1 cellular context compared by ENCODE assay signal in genomic region chr2:127067620-127068350, GRCh38.
TF ChIP-seq lines count a peak whose summit lies in the region.

No MANE protein-coding gene starts in this region.

TF ChIP-seq in K562, 482 proteins besides CTCF, POLR2A, EP300 and RAD21 (continued from another document and continues in another):
- TF ChIP-seq TAL1 (IDR thresholded peaks at IDR 0.05) = no peak
- TF ChIP-seq ZBTB11 (CRISPR knock-in tag; IDR thresholded peaks at IDR 0.05) = no peak
- no peak for TF ChIP-seq THAP12 (CRISPR knock-in tag; IDR thresholded peaks at IDR 0.05)
- TF ChIP-seq NCOA1 (IDR thresholded peaks at IDR 0.05; ENCODE audit: low read depth) = no peak
- no peak for TF ChIP-seq TARDBP (IDR thresholded peaks at IDR 0.05)
- TF ChIP-seq NEUROD1 (IDR thresholded peaks at IDR 0.05; ENCODE audit: borderline replicate concordance, low read depth, low read length, partially characterized antibody) = no peak
- no peak for TF ChIP-seq ESRRA (IDR thresholded peaks at IDR 0.05; ENCODE audit: borderline replicate concordance, low read depth)
- TF ChIP-seq HMBOX1 (IDR thresholded peaks at IDR 0.05) = no peak
- no peak for TF ChIP-seq ZNF609 (CRISPR knock-in tag; IDR thresholded peaks at IDR 0.05; ENCODE audit: borderline replicate concordance)
- no peak for TF ChIP-seq TEAD2 (tag; IDR thresholded peaks at IDR 0.05)
- no peak for TF ChIP-seq SIRT6 (IDR thresholded peaks at IDR 0.05; ENCODE audit: low read depth, low read length)
- TF ChIP-seq MAFK (IDR thresholded peaks at IDR 0.05; ENCODE audit: low read length) = no peak
- TF ChIP-seq MEF2A (IDR thresholded peaks at IDR 0.05; ENCODE audit: control insufficient read depth, low read depth, low read length) = no peak
- peak; percentile 95 for TF ChIP-seq L3MBTL2 (IDR thresholded peaks at IDR 0.05)
- no peak for TF ChIP-seq XRCC4 (IDR thresholded peaks at IDR 0.05; ENCODE audit: extremely low read depth, insufficient read depth, insufficient read length)
- no peak for TF ChIP-seq LCOR (CRISPR knock-in tag; IDR thresholded peaks at IDR 0.05)
- TF ChIP-seq HIVEP1 (CRISPR knock-in tag; IDR thresholded peaks at IDR 0.05) = no peak
- TF ChIP-seq HOXB6 (CRISPR knock-in tag; IDR thresholded peaks at IDR 0.05; ENCODE audit: borderline replicate concordance) = no peak
- TF ChIP-seq ZNF592 (IDR thresholded peaks at IDR 0.05) = no peak
- no peak for TF ChIP-seq ZNF407 (IDR thresholded peaks at IDR 0.05; ENCODE audit: low read depth)
- TF ChIP-seq DPF2 (IDR thresholded peaks at IDR 0.05) = peak; percentile 41; the same call in 1 of the 2 replicates
- TF ChIP-seq MCM7 (IDR thresholded peaks at IDR 0.05) = no peak
- peak; percentile 44; the same call in 1 of the 2 replicates for TF ChIP-seq ETV5 (CRISPR knock-in tag; IDR thresholded peaks at IDR 0.05; ENCODE audit: low read depth)
- TF ChIP-seq KAT2B (IDR thresholded peaks at IDR 0.05; ENCODE audit: low read depth, low read length) = no peak
- TF ChIP-seq PHB2 (IDR thresholded peaks at IDR 0.05; ENCODE audit: low read depth) = no peak
- TF ChIP-seq FUS (optimal IDR thresholded peaks at IDR 0.05; ENCODE audit: low read depth, low read length) = no peak
- no peak for TF ChIP-seq GABPB1 (CRISPR knock-in tag; IDR thresholded peaks at IDR 0.05)
- TF ChIP-seq SMAD4 (CRISPR knock-in tag; conservative IDR thresholded peaks at IDR 0.05) = peak; percentile 43; the same call in 1 of the 2 replicates
- TF ChIP-seq RNF2 (IDR thresholded peaks at IDR 0.05) = no peak
- TF ChIP-seq FOXJ3 (CRISPR knock-in tag; IDR thresholded peaks at IDR 0.05) = no peak
- no peak for TF ChIP-seq IFI16 (CRISPR knock-in tag; IDR thresholded peaks at IDR 0.05)
- TF ChIP-seq LEF1 (IDR thresholded peaks at IDR 0.05) = 0 out of 2 replicates have a peak, but pooled peaks have one; percentile 34
- no peak for TF ChIP-seq FOXA3 (CRISPR knock-in tag; conservative IDR thresholded peaks at IDR 0.05 in 1 of 2, IDR thresholded peaks at IDR 0.05 in 1 of 2)
- peak; percentile 62; the same call in 1 of the 2 replicates for TF ChIP-seq SMC3 (conservative IDR thresholded peaks at IDR 0.05; ENCODE audit: insufficient read depth, low read depth, low read length)
- TF ChIP-seq MEIS2 (IDR thresholded peaks at IDR 0.05; ENCODE audit: partially characterized antibody) = peak; percentile 9
